In the genomic region with DNA sequence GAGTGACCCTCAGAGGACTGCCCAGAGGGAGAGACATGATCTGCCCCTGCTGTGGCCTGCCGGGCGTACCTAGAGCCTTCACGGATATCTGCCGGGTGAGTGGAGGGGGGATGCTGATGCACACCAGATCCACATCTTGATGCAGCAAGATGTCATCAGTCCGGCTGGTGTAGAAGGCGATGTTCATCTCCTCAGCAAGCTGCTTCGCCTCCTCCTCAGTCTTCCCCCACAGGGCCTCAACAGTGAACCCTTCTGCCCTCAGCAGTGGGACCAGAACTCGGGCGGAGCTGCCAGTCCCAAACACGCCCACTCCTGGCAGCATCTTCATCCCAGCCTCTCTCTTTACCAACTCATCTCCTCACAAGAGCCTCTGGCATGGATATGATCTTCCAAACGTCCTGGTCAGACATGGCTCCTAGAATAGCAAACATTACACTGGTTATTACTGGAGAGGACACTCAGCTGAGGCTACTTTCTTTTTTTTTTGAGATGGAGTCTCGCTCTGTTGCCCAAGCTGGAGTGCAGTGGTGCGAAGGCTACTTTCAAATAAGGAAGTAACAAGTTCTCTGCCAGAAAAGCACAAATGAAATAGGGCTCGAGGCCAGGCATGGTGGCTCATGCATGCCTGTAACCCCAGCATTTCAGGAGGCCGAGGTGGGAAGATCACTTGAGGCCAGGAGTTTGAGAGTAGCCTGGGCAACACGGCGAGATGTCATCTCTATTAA, we compare ENCODE assay signal across 16 cellular contexts. TPM values are rescaled to one million over a fixed set of nuclear protein-coding genes. Genes with fewer than 3 reads are reported as not detected.
A peak's percentile ranks its signal among the peaks of the same experiment; 100 is the strongest.
DNase-seq lines count a peak whose midpoint lies in the region; ATAC-seq, FAIRE-seq and TF ChIP-seq lines count a peak whose summit lies in the region.
"Had no signal": no experiment of that assay in that cellular context is flagged by ENCODE, and none has a peak within 500 bp of the region (broad histone marks: within the 10 kb centered on the region; RNA-seq: fewer than 3 reads in every experiment).

No MANE protein-coding gene starts in this region.

- H3K9ac ChIP-seq in liver (ENCODE audit: low read depth in 1 of 2, low read length in 2 of 2) = no peak overlapping the region
- no peak overlapping the region for H3K9ac ChIP-seq in HepG2 (ENCODE audit: insufficient read depth, low read depth, low read length)

- no peak for TF ChIP-seq POLR2A in HepG2 (IDR thresholded peaks at IDR 0.05; ENCODE audit: insufficient read depth in 1 of 2, low read depth in 2 of 2, low read length in 2 of 2)

- no peak for FAIRE-seq in HepG2 (lab: Jason Lieb, UNC)
- FAIRE-seq: H54 had no signal

- H3K4me2 ChIP-seq in HepG2 (ENCODE audit: low read depth, low read length) = no peak overlapping the region

- H3K4me3 Mint-ChIP-seq in T-cell = no peak overlapping the region
- H3K4me3 Mint-ChIP-seq in memory B cell = peak overlapping the region; percentile 67
- H3K4me3 Mint-ChIP-seq: mesothelial cell of epicardium had no signal

- H3K27ac Mint-ChIP-seq in T-cell (peak overlapping the region; percentile 86 to 90), memory B cell (peak overlapping the region; percentile 18)
- H3K27ac Mint-ChIP-seq: mesothelial cell of epicardium, progenitor cell of endocrine pancreas had no signal

- H3K4me3 ChIP-seq in liver (ENCODE audit: low read depth in 1 of 3, low read length in 3 of 3) (no peak overlapping the region), HepG2 (replicated peaks in 1 of 3; ENCODE audit: insufficient read depth in 1 of 3, low read depth in 2 of 3, low read length in 3 of 3) (no peak overlapping the region), aorta (ENCODE audit: low read length in 2 of 2) (no peak overlapping the region), SJCRH30 (no peak overlapping the region)

- TF ChIP-seq EP300 in HepG2 (IDR thresholded peaks at IDR 0.05; ENCODE audit: low read depth in 2 of 2, low read length in 2 of 2) (no peak), HepG2 (CRISPR knock-in tag; IDR thresholded peaks at IDR 0.05; ENCODE audit: borderline replicate concordance) (no peak)

- TF ChIP-seq CTCF in liver (IDR thresholded peaks at IDR 0.05; ENCODE audit: low read depth, low read length, missing input control) = no peak
- no peak for TF ChIP-seq CTCF in HepG2 (CRISPR knock-in tag; IDR thresholded peaks at IDR 0.05)

- ATAC-seq in HepG2 (no peak), T-cell (replicated peaks in 1 of 4) (no peak), memory B cell (ENCODE audit: low read depth) (peak; percentile 99), aorta (ENCODE audit: low FRiP score) (peak; percentile 15), GM21526 (IDR thresholded peaks at IDR 0.05; ENCODE audit: low FRiP score, unreplicated experiment) (no peak)
- ATAC-seq: activated naive CD4-positive, alpha-beta T cell treated with anti-CD3 and anti-CD28 coated beads, Interleukin-2, amount 50 U/mL, for 72 hours had no signal

- BruUV-seq in HepG2 (replicated peaks; lab: Mats Ljungman, UMichigan) = no TSS peak

- H3K27ac ChIP-seq in liver (ENCODE audit: low read depth in 1 of 2, low read length in 2 of 2) = peak overlapping the region; percentile 39 to 61
- H3K27ac ChIP-seq in HepG2 (ENCODE audit: extremely low read length, insufficient read depth, low read length) = no peak overlapping the region
- H3K27ac ChIP-seq in aorta (ENCODE audit: low read depth in 1 of 2, low read length in 2 of 2) = no peak overlapping the region
- no peak overlapping the region for H3K27ac ChIP-seq in SJCRH30

- TF ChIP-seq RAD21 in liver (IDR thresholded peaks at IDR 0.05) = no peak
- TF ChIP-seq RAD21 in HepG2 (CRISPR knock-in tag; IDR thresholded peaks at IDR 0.05) = no peak

- in situ Hi-C loops in HepG2 (cut with HindIII; ENCODE audit: extremely low pct_ligation_motif_present, low pct_unique_long_range_greater_than_20kb) = no loop called here

- WGBS in liver = 90% methylated on average over 17 of the region's 17 CpGs
- WGBS in HepG2 (ENCODE audit: low lambda C conversion rate) = 95% methylated on average over 17 of the region's 17 CpGs
- 87% methylated on average over 17 of the region's 17 CpGs for WGBS in aorta, 2 donors

- intact Hi-C loops in HepG2 (cut with micrococcal nuclease; ENCODE audit: unreplicated experiment) (no loop called here), aorta (cut with DNase I) (no loop called here)

- no peaks in the 10 kb centered on the region for H4K20me1 ChIP-seq in HepG2 (ENCODE audit: insufficient read depth, low read length)

- H3K4me1 Mint-ChIP-seq in T-cell (peaks cover 0 to 25% (median 14%) of the 10 kb centered on the region in 3 donors), memory B cell (peaks cover 11% of the 10 kb centered on the region)
- H3K4me1 Mint-ChIP-seq: mesothelial cell of epicardium had no signal

- H3K36me3 ChIP-seq in liver (ENCODE audit: control insufficient read depth in 4 of 4, insufficient read depth in 3 of 4, low read depth in 1 of 4, low read length in 3 of 4) (peaks cover 0 to 20% (median 11%) of the 10 kb centered on the region in 4 donors), HepG2 (replicated peaks in 1 of 2; ENCODE audit: control insufficient read depth in 1 of 2, insufficient read depth in 2 of 2, low read length in 2 of 2) (peaks cover 15 to 27% of the 10 kb centered on the region in 2 experiments), aorta (ENCODE audit: control insufficient read depth in 1 of 2, insufficient read depth in 2 of 2, low read length in 1 of 2) (peaks cover 2 to 6% of the 10 kb centered on the region in 2 donors), SJCRH30 (no peaks in the 10 kb centered on the region)

- CTCF ChIA-PET in HepG2 (lab: Yijun Ruan, JAX; ENCODE audit: low intra/inter-chr PET ratio, low total read pairs) = no interaction called here
- CTCF ChIA-PET in T-cell (lab: Charles Lee) = no interaction called here

- H3K9me3 ChIP-seq in liver (ENCODE audit: control insufficient read depth in 4 of 4, low read length in 3 of 4) (no peaks in the 10 kb centered on the region), HepG2 (ENCODE audit: low read length) (no peaks in the 10 kb centered on the region), aorta (ENCODE audit: control insufficient read depth, low read length) (no peaks in the 10 kb centered on the region), SJCRH30 (replicated peaks) (no peaks in the 10 kb centered on the region)

- H3K4me1 ChIP-seq in liver (ENCODE audit: control insufficient read depth in 4 of 4, insufficient read depth in 4 of 4, low read length in 3 of 4) (peaks cover 0 to 12% (median 10%) of the 10 kb centered on the region in 4 donors), HepG2 (ENCODE audit: insufficient read depth, low read length) (no peaks in the 10 kb centered on the region), aorta (ENCODE audit: control insufficient read depth in 1 of 2, insufficient read depth in 2 of 2, low read length in 2 of 2) (no peaks in the 10 kb centered on the region), SJCRH30 (no peaks in the 10 kb centered on the region)

- H3K36me3 Mint-ChIP-seq in T-cell = peaks cover 31% of the 10 kb centered on the region
- peaks cover 9% of the 10 kb centered on the region for H3K36me3 Mint-ChIP-seq in memory B cell

- no peak overlapping the region for H2AFZ ChIP-seq in HepG2 (ENCODE audit: low read length)

- no peaks in the 10 kb centered on the region for H3K79me2 ChIP-seq in HepG2 (ENCODE audit: insufficient read depth, low read length)

- no peaks in the 10 kb centered on the region for H3K9me3 Mint-ChIP-seq in T-cell
- H3K9me3 Mint-ChIP-seq in memory B cell = no peaks in the 10 kb centered on the region
- H3K9me3 Mint-ChIP-seq: activated naive CD4-positive, alpha-beta T cell treated with anti-CD3 and anti-CD28 coated beads, Interleukin-2, amount 50 U/mL, for 72 hours; mesothelial cell of epicardium had no signal

- DNase-seq in HepG2 (ENCODE audit: low spot score) (no peak), T-cell (no peak), memory B cell (ENCODE audit: low spot score in 2 of 2) (peak; percentile 32 to 38), aorta (no peak), mucosa of gallbladder (ENCODE audit: low spot score) (no peak), SJCRH30 (no peak)
- DNase-seq: NCI-H2081; SHP77; stimulated activated CD4-positive, alpha-beta T cell treated with anti-CD3 and anti-CD28 coated beads, Interleukin-2, amount 100 ng/mL, for 48 hours had no signal

- H3K27me3 Mint-ChIP-seq in T-cell (no peaks in the 10 kb centered on the region), memory B cell (no peaks in the 10 kb centered on the region)
- H3K27me3 Mint-ChIP-seq: progenitor cell of endocrine pancreas had no signal

- no peaks in the 10 kb centered on the region for H3K27me3 ChIP-seq in liver (ENCODE audit: control insufficient read depth in 4 of 4, insufficient read depth in 4 of 4, low read length in 3 of 4)
- no peaks in the 10 kb centered on the region for H3K27me3 ChIP-seq in HepG2 (ENCODE audit: control insufficient read depth in 1 of 2, insufficient read depth in 2 of 2, low read length in 2 of 2)
- H3K27me3 ChIP-seq in aorta (ENCODE audit: control insufficient read depth in 1 of 2, insufficient read depth in 2 of 2, low read length in 1 of 2) = no peaks in the 10 kb centered on the region
- H3K27me3 ChIP-seq in SJCRH30 = no peaks in the 10 kb centered on the region

- POLR2A ChIA-PET in HepG2 (lab: Yijun Ruan, JAX) (no interaction called here), T-cell (lab: Charles Lee) (interaction anchor here in 1 of 2 donors (0.6 kb wide), 1 partner anchor 207 kb away, joined by 5 read pairs; no protein-coding TSS in a partner anchor)

RNA-seq across cellular contexts. Expression of a gene that starts 18.9 kb away (rescaled TPM):
- total RNA-seq in liver (1 to 10 TPM; 1.2 to 1.9 TPM), HepG2 (2016; rRNA removed; fragmentation: Illumina TruSeq; extraction: Trizol) (1.7 and 3.1 TPM in 2 replicates), T-cell (1 to 10 TPM; 1.9 to 6.7 (median 5.4) TPM), aorta (1 to 10 TPM; 2.6 to 7.9 TPM), mucosa of gallbladder (6.4 TPM)
- polyA plus RNA-seq in liver (1 to 10 TPM; 2.3 to 2.6 TPM), HepG2 (2011; rRNA removed) (1.5 and 2.0 TPM in 2 replicates), aorta (10 to 100 TPM in 1 of 2 donors, 1 to 10 TPM in 1; 3.1 to 14.4 TPM)
- total RNA-seq in HepG2 (2016; cell fraction: cytosol; rRNA removed; fragmentation: Illumina TruSeq; extraction: Trizol; ENCODE audit: low read depth) = 1.9 and 2.8 TPM in 2 replicates
- 2.1 and 4.2 TPM in 2 replicates for total RNA-seq in HepG2 (2016; cell fraction: insoluble cytoplasmic fraction; rRNA removed; fragmentation: Illumina TruSeq; extraction: Trizol)
- 2.2 and 3.5 TPM in 2 replicates for total RNA-seq in HepG2 (2016; cell fraction: membrane; rRNA removed; fragmentation: Illumina TruSeq; extraction: Trizol)
- 1.9 and 4.3 TPM in 2 replicates for total RNA-seq in HepG2 (2016; cell fraction: nucleus; rRNA removed; fragmentation: Illumina TruSeq; extraction: Trizol)
- 1.8 and 2.8 TPM in 2 replicates for polyA plus RNA-seq in HepG2 (2011; cell fraction: cytosol; rRNA removed)
- polyA plus RNA-seq in HepG2 (2011; cell fraction: nucleus; rRNA removed) = 7.9 and 8.0 TPM in 2 replicates
- 1.3 and 1.7 TPM in 2 replicates for polyA plus RNA-seq in HepG2 (2012)
- 1.6 and 2.1 TPM in 2 replicates for polyA plus RNA-seq in HepG2 (2016; cell fraction: cytosol; fragmentation: Illumina TruSeq; extraction: Trizol; ENCODE audit: low read depth)
- polyA plus RNA-seq in HepG2 (2016; cell fraction: insoluble cytoplasmic fraction; fragmentation: Illumina TruSeq; extraction: Trizol; ENCODE audit: low read depth) = 2.2 and 3.1 TPM in 2 replicates
- polyA plus RNA-seq in HepG2 (2016; cell fraction: membrane; fragmentation: Illumina TruSeq; extraction: Trizol; ENCODE audit: low read depth) = 2.3 and 2.5 TPM in 2 replicates
- polyA plus RNA-seq in HepG2 (2016; cell fraction: nucleus; fragmentation: Illumina TruSeq; extraction: Trizol; ENCODE audit: insufficient read depth, low read depth) = 5.2 and 6.4 TPM in 2 replicates
- polyA minus RNA-seq in HepG2 (2011; rRNA and poly(A)+ RNA removed; ENCODE audit: low replicate concordance) = 0.12 and 1.3 TPM in 2 replicates
- 0.53 and 0.79 TPM in 2 replicates for polyA minus RNA-seq in HepG2 (2011; cell fraction: cytosol; rRNA and poly(A)+ RNA removed)
- 0.62 and 0.64 TPM in 2 replicates for polyA minus RNA-seq in HepG2 (2011; cell fraction: nucleus; rRNA and poly(A)+ RNA removed)
- total RNA-seq in SJCRH30 (2014; rRNA removed; shearing (Covaris generic)) = 0.81 and 0.96 TPM in 2 replicates
- total RNA-seq: Daoy had no signal

RNA-seq across cellular contexts. Expression of a gene that starts 19.0 kb away (rescaled TPM):
- total RNA-seq in liver = 1 to 10 TPM; 3.0 to 7.8 TPM
- 1 to 10 TPM; 2.6 to 6.5 TPM for polyA plus RNA-seq in liver
- total RNA-seq in HepG2 (2016; rRNA removed; fragmentation: Illumina TruSeq; extraction: Trizol) = 20.8 and 21.4 TPM in 2 replicates
- total RNA-seq in HepG2 (2016; cell fraction: cytosol; rRNA removed; fragmentation: Illumina TruSeq; extraction: Trizol; ENCODE audit: low read depth) = 10.8 and 12.4 TPM in 2 replicates
- 17.9 and 24.2 TPM in 2 replicates for total RNA-seq in HepG2 (2016; cell fraction: insoluble cytoplasmic fraction; rRNA removed; fragmentation: Illumina TruSeq; extraction: Trizol)
- 17.6 and 19.5 TPM in 2 replicates for total RNA-seq in HepG2 (2016; cell fraction: membrane; rRNA removed; fragmentation: Illumina TruSeq; extraction: Trizol)
- total RNA-seq in HepG2 (2016; cell fraction: nucleus; rRNA removed; fragmentation: Illumina TruSeq; extraction: Trizol) = 13.8 and 15.4 TPM in 2 replicates
- 10.8 and 12.2 TPM in 2 replicates for polyA plus RNA-seq in HepG2 (2011; rRNA removed)
- 6.0 and 11.2 TPM in 2 replicates for polyA plus RNA-seq in HepG2 (2011; cell fraction: cytosol; rRNA removed)
- polyA plus RNA-seq in HepG2 (2011; cell fraction: nucleus; rRNA removed) = 29.2 and 37.2 TPM in 2 replicates
- polyA plus RNA-seq in HepG2 (2012) = 9.4 and 12.3 TPM in 2 replicates
- polyA plus RNA-seq in HepG2 (2016; cell fraction: cytosol; fragmentation: Illumina TruSeq; extraction: Trizol; ENCODE audit: low read depth) = 11.8 and 13.2 TPM in 2 replicates
- polyA plus RNA-seq in HepG2 (2016; cell fraction: insoluble cytoplasmic fraction; fragmentation: Illumina TruSeq; extraction: Trizol; ENCODE audit: low read depth) = 18.0 and 18.5 TPM in 2 replicates
- 9.5 and 15.3 TPM in 2 replicates for polyA plus RNA-seq in HepG2 (2016; cell fraction: membrane; fragmentation: Illumina TruSeq; extraction: Trizol; ENCODE audit: low read depth)
- polyA plus RNA-seq in HepG2 (2016; cell fraction: nucleus; fragmentation: Illumina TruSeq; extraction: Trizol; ENCODE audit: insufficient read depth, low read depth) = 33.6 and 35.0 TPM in 2 replicates
- 6.6 and 7.1 TPM in 2 replicates for polyA minus RNA-seq in HepG2 (2011; rRNA and poly(A)+ RNA removed; ENCODE audit: low replicate concordance)
- polyA minus RNA-seq in HepG2 (2011; cell fraction: cytosol; rRNA and poly(A)+ RNA removed) = 4.5 and 7.8 TPM in 2 replicates
- polyA minus RNA-seq in HepG2 (2011; cell fraction: nucleus; rRNA and poly(A)+ RNA removed) = 3.6 and 3.9 TPM in 2 replicates
- total RNA-seq in T-cell = 10 to 100 TPM in 3 of 5 donors, 1 to 10 TPM in 2; 4.2 to 12.1 (median 10.1) TPM
- total RNA-seq in aorta = 10 to 100 TPM in 1 of 2 donors, 1 to 10 TPM in 1; 9.7 to 15.2 TPM
- polyA plus RNA-seq in aorta = 10 to 100 TPM; 13.3 to 73.8 TPM
- total RNA-seq in mucosa of gallbladder = 34.4 TPM
- total RNA-seq in SJCRH30 (2014; rRNA removed; shearing (Covaris generic)) = 2.5 and 3.0 TPM in 2 replicates

RNA-seq across cellular contexts. Expression of a gene that starts 24.8 kb away (rescaled TPM):
- 1 to 10 TPM in 1 of 2 donors, under 1 TPM in 1; 0.42 to 1.4 TPM for total RNA-seq in liver
- polyA plus RNA-seq in liver = 1 to 10 TPM; 2.2 to 2.4 TPM
- 3.0 and 4.3 TPM in 2 replicates for total RNA-seq in HepG2 (2016; rRNA removed; fragmentation: Illumina TruSeq; extraction: Trizol)
- total RNA-seq in HepG2 (2016; cell fraction: cytosol; rRNA removed; fragmentation: Illumina TruSeq; extraction: Trizol; ENCODE audit: low read depth) = 22.8 and 24.1 TPM in 2 replicates
- total RNA-seq in HepG2 (2016; cell fraction: insoluble cytoplasmic fraction; rRNA removed; fragmentation: Illumina TruSeq; extraction: Trizol) = 2.5 and 4.0 TPM in 2 replicates
- total RNA-seq in HepG2 (2016; cell fraction: membrane; rRNA removed; fragmentation: Illumina TruSeq; extraction: Trizol) = 18.3 and 19.1 TPM in 2 replicates
- 1.6 and 2.2 TPM in 2 replicates for total RNA-seq in HepG2 (2016; cell fraction: nucleus; rRNA removed; fragmentation: Illumina TruSeq; extraction: Trizol)
- polyA plus RNA-seq in HepG2 (2011; rRNA removed) = 3.5 and 3.6 TPM in 2 replicates
- polyA plus RNA-seq in HepG2 (2011; cell fraction: cytosol; rRNA removed) = 4.3 and 6.9 TPM in 2 replicates
- polyA plus RNA-seq in HepG2 (2011; cell fraction: nucleus; rRNA removed) = 2.8 and 3.0 TPM in 2 replicates
- 1.3 and 2.2 TPM in 2 replicates for polyA plus RNA-seq in HepG2 (2012)
- polyA plus RNA-seq in HepG2 (2016; cell fraction: cytosol; fragmentation: Illumina TruSeq; extraction: Trizol; ENCODE audit: low read depth) = 26.8 and 27.5 TPM in 2 replicates
- polyA plus RNA-seq in HepG2 (2016; cell fraction: insoluble cytoplasmic fraction; fragmentation: Illumina TruSeq; extraction: Trizol; ENCODE audit: low read depth) = 2.2 and 3.0 TPM in 2 replicates
- 17.4 and 17.7 TPM in 2 replicates for polyA plus RNA-seq in HepG2 (2016; cell fraction: membrane; fragmentation: Illumina TruSeq; extraction: Trizol; ENCODE audit: low read depth)
- polyA plus RNA-seq in HepG2 (2016; cell fraction: nucleus; fragmentation: Illumina TruSeq; extraction: Trizol; ENCODE audit: insufficient read depth, low read depth) = 1.5 and 2.9 TPM in 2 replicates
- 2.8 and 3.8 TPM in 2 replicates for polyA minus RNA-seq in HepG2 (2011; rRNA and poly(A)+ RNA removed; ENCODE audit: low replicate concordance)
- 0.79 and 2.1 TPM in 2 replicates for polyA minus RNA-seq in HepG2 (2011; cell fraction: cytosol; rRNA and poly(A)+ RNA removed)
- polyA minus RNA-seq in HepG2 (2011; cell fraction: nucleus; rRNA and poly(A)+ RNA removed) = 0.50 and 0.77 TPM in 2 replicates
- total RNA-seq in T-cell = 10 to 100 TPM in 1 of 5 donors, 1 to 10 TPM in 4; 2.9 to 10.6 (median 7.6) TPM
- 1 to 10 TPM; 3.9 to 5.3 TPM for total RNA-seq in aorta
- polyA plus RNA-seq in aorta = 1 to 10 TPM; 5.9 to 7.8 TPM
- 10.4 TPM for total RNA-seq in mucosa of gallbladder
- 0.65 and 0.76 TPM in 2 replicates for total RNA-seq in SJCRH30 (2014; rRNA removed; shearing (Covaris generic))

RNA-seq across cellular contexts. Expression of a gene that starts 25.5 kb away (rescaled TPM):
- 1 to 10 TPM; 4.3 to 5.6 TPM for total RNA-seq in liver
- 1 to 10 TPM; 4.7 to 5.6 TPM for polyA plus RNA-seq in liver
- total RNA-seq in HepG2 (2016; rRNA removed; fragmentation: Illumina TruSeq; extraction: Trizol) = 26.1 and 32.6 TPM in 2 replicates
- total RNA-seq in HepG2 (2016; cell fraction: cytosol; rRNA removed; fragmentation: Illumina TruSeq; extraction: Trizol; ENCODE audit: low read depth) = 11.9 and 12.4 TPM in 2 replicates
- 22.4 and 31.8 TPM in 2 replicates for total RNA-seq in HepG2 (2016; cell fraction: insoluble cytoplasmic fraction; rRNA removed; fragmentation: Illumina TruSeq; extraction: Trizol)
- total RNA-seq in HepG2 (2016; cell fraction: membrane; rRNA removed; fragmentation: Illumina TruSeq; extraction: Trizol) = 20.9 and 24.1 TPM in 2 replicates
- total RNA-seq in HepG2 (2016; cell fraction: nucleus; rRNA removed; fragmentation: Illumina TruSeq; extraction: Trizol) = 18.3 and 24.0 TPM in 2 replicates
- 37.1 and 38.3 TPM in 2 replicates for polyA plus RNA-seq in HepG2 (2011; rRNA removed)
- 15.3 and 28.8 TPM in 2 replicates for polyA plus RNA-seq in HepG2 (2011; cell fraction: cytosol; rRNA removed)
- 82.8 and 84.5 TPM in 2 replicates for polyA plus RNA-seq in HepG2 (2011; cell fraction: nucleus; rRNA removed)
- polyA plus RNA-seq in HepG2 (2012) = 28.9 and 29.0 TPM in 2 replicates
- polyA plus RNA-seq in HepG2 (2016; cell fraction: cytosol; fragmentation: Illumina TruSeq; extraction: Trizol; ENCODE audit: low read depth) = 18.7 and 21.0 TPM in 2 replicates
- polyA plus RNA-seq in HepG2 (2016; cell fraction: insoluble cytoplasmic fraction; fragmentation: Illumina TruSeq; extraction: Trizol; ENCODE audit: low read depth) = 30.7 and 42.2 TPM in 2 replicates
- polyA plus RNA-seq in HepG2 (2016; cell fraction: membrane; fragmentation: Illumina TruSeq; extraction: Trizol; ENCODE audit: low read depth) = 29.3 and 29.6 TPM in 2 replicates
- 42.9 and 46.5 TPM in 2 replicates for polyA plus RNA-seq in HepG2 (2016; cell fraction: nucleus; fragmentation: Illumina TruSeq; extraction: Trizol; ENCODE audit: insufficient read depth, low read depth)
- 39.4 and 41.0 TPM in 2 replicates for polyA minus RNA-seq in HepG2 (2011; rRNA and poly(A)+ RNA removed; ENCODE audit: low replicate concordance)
- 18.9 and 21.7 TPM in 2 replicates for polyA minus RNA-seq in HepG2 (2011; cell fraction: cytosol; rRNA and poly(A)+ RNA removed)
- 18.6 and 22.8 TPM in 2 replicates for polyA minus RNA-seq in HepG2 (2011; cell fraction: nucleus; rRNA and poly(A)+ RNA removed)
- total RNA-seq in T-cell = 10 to 100 TPM; 24.5 to 62.6 (median 53.6) TPM
- total RNA-seq in aorta = 10 to 100 TPM; 15.7 to 21.9 TPM
- 10 to 100 TPM in 1 of 2 donors, 1 to 10 TPM in 1; 7.0 to 34.6 TPM for polyA plus RNA-seq in aorta
- 25.4 TPM for total RNA-seq in mucosa of gallbladder
- 13.7 and 15.5 TPM in 2 replicates for total RNA-seq in SJCRH30 (2014; rRNA removed; shearing (Covaris generic))

RNA-seq across cellular contexts. Expression of a gene that starts 33.6 kb away (rescaled TPM):
- 10 to 100 TPM; 12.7 to 48.8 TPM for total RNA-seq in liver
- 10 to 100 TPM; 20.7 to 37.1 TPM for polyA plus RNA-seq in liver
- total RNA-seq in HepG2 (2016; rRNA removed; fragmentation: Illumina TruSeq; extraction: Trizol) = 17.2 and 17.6 TPM in 2 replicates
- 5.6 and 6.5 TPM in 2 replicates for total RNA-seq in HepG2 (2016; cell fraction: cytosol; rRNA removed; fragmentation: Illumina TruSeq; extraction: Trizol; ENCODE audit: low read depth)
- total RNA-seq in HepG2 (2016; cell fraction: insoluble cytoplasmic fraction; rRNA removed; fragmentation: Illumina TruSeq; extraction: Trizol) = 15.5 and 19.1 TPM in 2 replicates
- total RNA-seq in HepG2 (2016; cell fraction: membrane; rRNA removed; fragmentation: Illumina TruSeq; extraction: Trizol) = 13.6 and 15.8 TPM in 2 replicates
- 9.0 and 12.8 TPM in 2 replicates for total RNA-seq in HepG2 (2016; cell fraction: nucleus; rRNA removed; fragmentation: Illumina TruSeq; extraction: Trizol)
- 11.1 and 12.8 TPM in 2 replicates for polyA plus RNA-seq in HepG2 (2011; rRNA removed)
- 11.1 and 12.3 TPM in 2 replicates for polyA plus RNA-seq in HepG2 (2011; cell fraction: cytosol; rRNA removed)
- polyA plus RNA-seq in HepG2 (2011; cell fraction: nucleus; rRNA removed) = 8.1 and 9.3 TPM in 2 replicates
- 7.0 and 7.9 TPM in 2 replicates for polyA plus RNA-seq in HepG2 (2012)
- 2.9 and 5.2 TPM in 2 replicates for polyA plus RNA-seq in HepG2 (2016; cell fraction: cytosol; fragmentation: Illumina TruSeq; extraction: Trizol; ENCODE audit: low read depth)
- 12.7 and 14.1 TPM in 2 replicates for polyA plus RNA-seq in HepG2 (2016; cell fraction: insoluble cytoplasmic fraction; fragmentation: Illumina TruSeq; extraction: Trizol; ENCODE audit: low read depth)
- polyA plus RNA-seq in HepG2 (2016; cell fraction: membrane; fragmentation: Illumina TruSeq; extraction: Trizol; ENCODE audit: low read depth) = 8.7 and 9.6 TPM in 2 replicates
- 18.9 and 20.0 TPM in 2 replicates for polyA plus RNA-seq in HepG2 (2016; cell fraction: nucleus; fragmentation: Illumina TruSeq; extraction: Trizol; ENCODE audit: insufficient read depth, low read depth)
- polyA minus RNA-seq in HepG2 (2011; rRNA and poly(A)+ RNA removed; ENCODE audit: low replicate concordance) = 26.4 and 27.3 TPM in 2 replicates
- polyA minus RNA-seq in HepG2 (2011; cell fraction: cytosol; rRNA and poly(A)+ RNA removed) = 6.1 and 9.6 TPM in 2 replicates
- polyA minus RNA-seq in HepG2 (2011; cell fraction: nucleus; rRNA and poly(A)+ RNA removed) = 8.1 and 8.8 TPM in 2 replicates
- total RNA-seq in T-cell = 10 to 100 TPM in 4 of 5 donors, 1 to 10 TPM in 1; 8.5 to 23.2 (median 16.7) TPM
- total RNA-seq in aorta = 10 to 100 TPM; 18.7 to 27.3 TPM
- polyA plus RNA-seq in aorta = 1 to 10 TPM; 7.4 to 8.5 TPM
- 25.9 TPM for total RNA-seq in mucosa of gallbladder
- 10.5 and 11.2 TPM in 2 replicates for total RNA-seq in SJCRH30 (2014; rRNA removed; shearing (Covaris generic))

Comparison
In these comparisons a context has a peak if more than half of its experiments do, and no peak if none do; other contexts are left out.
1. H3K27ac ChIP-seq: peak in liver (2 of 2); none in HepG2 (single experiment), aorta (0 of 2) and SJCRH30 (single experiment).
2. ATAC-seq: peak in memory B cell (single experiment) and aorta (single experiment); none in HepG2 (single experiment), T-cell (0 of 4) and GM21526 (single experiment).
3. DNase-seq: peak in memory B cell (2 of 2); none in HepG2 (single experiment), T-cell (0 of 34), aorta (0 of 2), mucosa of gallbladder (single experiment) and SJCRH30 (0 of 2).